In genomic region chr17:61335845-61336655, GRCh38 we compare ENCODE assay signal across 10 cellular contexts.
DNase-seq lines count a peak whose midpoint lies in the region; ATAC-seq and TF ChIP-seq lines count a peak whose summit lies in the region.
"Had no signal": no experiment of that assay in that cellular context is flagged by ENCODE, and none has a peak within 500 bp of the region (broad histone marks: within the 10 kb centered on the region; RNA-seq: fewer than 3 reads in every experiment).

No MANE protein-coding gene starts in this region.

- H3K9me3 ChIP-seq in HEK293 (ENCODE audit: control insufficient read depth, insufficient read depth, low read depth, low read length) (no peaks in the 10 kb centered on the region), osteoblast (ENCODE audit: low read depth, low read length) (no peaks in the 10 kb centered on the region)

- POLR2A ChIA-PET in HEK293 (lab: Yijun Ruan, JAX): interaction anchor here (0.8 to 1.2 kb wide), 2 partner anchors 13 to 22 kb away, joined by 4 read pairs; no protein-coding TSS in a partner anchor

- H3K4me3 ChIP-seq in HEK293 (ENCODE audit: low read depth, low read length): no peak overlapping the region
- H3K4me3 ChIP-seq in osteoblast (ENCODE audit: insufficient read depth, low read length): no peak overlapping the region

- H3K79me2 ChIP-seq in osteoblast (ENCODE audit: insufficient read depth, low read length): no peaks in the 10 kb centered on the region

- no peak overlapping the region for H3K4me3 Mint-ChIP-seq in activated naive CD4-positive, alpha-beta T cell treated with anti-CD3 and anti-CD28 coated beads, Interleukin-2, amount 10 ng/mL, durations not matched to agents 7 days and 5 days
- H3K4me3 Mint-ChIP-seq: CD4-positive, alpha-beta T cell had no signal

- H3K36me3 ChIP-seq in HEK293 (ENCODE audit: control insufficient read depth in 2 of 2, insufficient read depth in 1 of 2, low read length in 2 of 2) (no peaks in the 10 kb centered on the region), osteoblast (ENCODE audit: insufficient read depth, low read length) (no peaks in the 10 kb centered on the region)

- H4K20me1 ChIP-seq in osteoblast (ENCODE audit: insufficient read depth, low read length): no peaks in the 10 kb centered on the region

- peaks cover 4% of the 10 kb centered on the region for H3K27me3 Mint-ChIP-seq in activated naive CD4-positive, alpha-beta T cell treated with anti-CD3 and anti-CD28 coated beads, Interleukin-2, amount 10 ng/mL, durations not matched to agents 7 days and 5 days
- H3K27me3 Mint-ChIP-seq: CD4-positive, alpha-beta T cell had no signal

- no peak for TF ChIP-seq CTCF in HEK293 (tag by site-specific recombination; IDR thresholded peaks at IDR 0.05)
- TF ChIP-seq CTCF in osteoblast (IDR thresholded peaks at IDR 0.05; ENCODE audit: extremely low read depth, low read depth, low read length): no peak

- peak overlapping the region; percentile 0 for H3K4me2 ChIP-seq in osteoblast (ENCODE audit: insufficient read depth, low read length)

- H3K27ac ChIP-seq in HEK293 (ENCODE audit: extremely low read depth, low read depth, low read length) (peak overlapping the region; percentile 68), osteoblast (ENCODE audit: low read depth, low read length) (peak overlapping the region; percentile 17)

- no peaks in the 10 kb centered on the region for H3K4me1 Mint-ChIP-seq in activated naive CD4-positive, alpha-beta T cell treated with anti-CD3 and anti-CD28 coated beads, Interleukin-2, amount 10 ng/mL, durations not matched to agents 7 days and 5 days

- H3K27ac Mint-ChIP-seq in activated naive CD4-positive, alpha-beta T cell treated with anti-CD3 and anti-CD28 coated beads, Interleukin-2, amount 10 ng/mL, durations not matched to agents 7 days and 5 days: no peak overlapping the region
- H3K27ac Mint-ChIP-seq: CD4-positive, alpha-beta T cell had no signal

- no peaks in the 10 kb centered on the region for H3K9me3 Mint-ChIP-seq in activated naive CD4-positive, alpha-beta T cell treated with anti-CD3 and anti-CD28 coated beads, Interleukin-2, amount 10 ng/mL, durations not matched to agents 7 days and 5 days
- H3K9me3 Mint-ChIP-seq: CD4-positive, alpha-beta T cell had no signal

- no peak overlapping the region for H2AFZ ChIP-seq in osteoblast (ENCODE audit: low read length)

- H3K27me3 ChIP-seq in osteoblast (ENCODE audit: insufficient read depth, low read length): no peaks in the 10 kb centered on the region

- H3K4me1 ChIP-seq in HEK293 (ENCODE audit: control insufficient read depth, insufficient read depth, low read length) (peaks cover 33% of the 10 kb centered on the region), osteoblast (ENCODE audit: insufficient read depth, low read length) (peaks cover 59% of the 10 kb centered on the region)

- CTCF ChIA-PET in HEK293 (lab: Yijun Ruan, JAX): interaction anchor here (0.6 to 1.2 kb wide), 9 partner anchors 9 to 616 kb away, joined by 3 to 5 read pairs (median 4); no protein-coding TSS in a partner anchor
- CTCF ChIA-PET in activated naive CD4-positive, alpha-beta T cell treated with anti-CD3 and anti-CD28 coated beads, Interleukin-2, amount 10 ng/mL, durations not matched to agents 7 days and 5 days (lab: Charles Lee): interaction anchor here (0.5 to 0.6 kb wide), 2 partner anchors 30 to 1104 kb away, joined by 3 read pairs; no protein-coding TSS in a partner anchor

- peak; percentile 93 for DNase-seq in NCI-H345 treated with DMSO at 0.1 percent for 48 hours (lab: John Stamatoyannopoulos, UW; ENCODE audit: unreplicated experiment)
- no peak for DNase-seq in osteoblast (ENCODE audit: insufficient read length, low spot score, missing footprints)
- DNase-seq in epidermal melanocyte (ENCODE audit: insufficient read length, low spot score): no peak
- DNase-seq in activated naive CD4-positive, alpha-beta T cell treated with anti-CD3 and anti-CD28 coated beads, Interleukin-2, amount 10 ng/mL, durations not matched to agents 7 days and 5 days: no peak
- DNase-seq in T-helper 1 cell: no peak
- DNase-seq: CD4-positive, alpha-beta T cell; stimulated activated naive CD8-positive, alpha-beta T cell treated with anti-CD3 and anti-CD28 coated beads, Interleukin-15, Interleukin-2, amounts not matched to agents 100 U/mL and 50 U/mL, for 24 hours had no signal

- ATAC-seq in esophagus mucosa: peak; percentile 26
- ATAC-seq in GM21526 (IDR thresholded peaks at IDR 0.05; ENCODE audit: low FRiP score, unreplicated experiment): no peak

- no peaks in the 10 kb centered on the region for H3K36me3 Mint-ChIP-seq in activated naive CD4-positive, alpha-beta T cell treated with anti-CD3 and anti-CD28 coated beads, Interleukin-2, amount 10 ng/mL, durations not matched to agents 7 days and 5 days

TF ChIP-seq in HEK293, 187 proteins besides CTCF, POLR2A, EP300 and RAD21 (continues in another document):
- TF ChIP-seq KLF17 (tag by site-specific recombination; IDR thresholded peaks at IDR 0.05) (peak; percentile 91), ZNF555 (tag by site-specific recombination; conservative IDR thresholded peaks at IDR 0.05) (no peak), ZNF211 (tag by site-specific recombination; IDR thresholded peaks at IDR 0.05; ENCODE audit: low read depth) (no peak), ZNF341 (tag by site-specific recombination; IDR thresholded peaks at IDR 0.05; ENCODE audit: low read depth) (peak; percentile 22; the same call in 1 of the 2 replicates), KLF8 (tag by site-specific recombination; IDR thresholded peaks at IDR 0.05) (peak; percentile 92), ZNF837 (tag by site-specific recombination; IDR thresholded peaks at IDR 0.05) (peak; percentile 24; the same call in 1 of the 2 replicates), GLIS1 (tag by site-specific recombination; IDR thresholded peaks at IDR 0.05) (peak; percentile 90), ZNF658 (tag by site-specific recombination; IDR thresholded peaks at IDR 0.05) (no peak), ELK4 (IDR thresholded peaks at IDR 0.05; ENCODE audit: borderline replicate concordance, low read depth, low read length) (no peak), ZSCAN30 (tag by site-specific recombination; IDR thresholded peaks at IDR 0.05) (peak; percentile 99), TRIM28 (IDR thresholded peaks at IDR 0.05; ENCODE audit: borderline replicate concordance, low read length) (peak; percentile 34; the same call in 1 of the 2 replicates), BCL11A (tag by site-specific recombination; IDR thresholded peaks at IDR 0.05; ENCODE audit: low read depth) (peak; percentile 98), ZBTB21 (tag by site-specific recombination; IDR thresholded peaks at IDR 0.05) (peak; percentile 78), ZNF184 (tag by site-specific recombination; IDR thresholded peaks at IDR 0.05) (peak; percentile 97), ZNF645 (tag by site-specific recombination; IDR thresholded peaks at IDR 0.05) (peak; percentile 84), ZSCAN23 (tag by site-specific recombination; IDR thresholded peaks at IDR 0.05) (peak; percentile 97), ZNF701 (tag by site-specific recombination; IDR thresholded peaks at IDR 0.05) (no peak), ZBTB48 (tag by site-specific recombination; IDR thresholded peaks at IDR 0.05) (peak; percentile 71; the same call in 1 of the 2 replicates), WT1 (tag by site-specific recombination; IDR thresholded peaks at IDR 0.05) (peak; percentile 97), ZNF843 (tag by site-specific recombination; IDR thresholded peaks at IDR 0.05) (peak; percentile 99), ZNF501 (tag by site-specific recombination; IDR thresholded peaks at IDR 0.05) (peak; percentile 81)
